1 cellular context compared by ENCODE assay signal in the genomic region with DNA sequence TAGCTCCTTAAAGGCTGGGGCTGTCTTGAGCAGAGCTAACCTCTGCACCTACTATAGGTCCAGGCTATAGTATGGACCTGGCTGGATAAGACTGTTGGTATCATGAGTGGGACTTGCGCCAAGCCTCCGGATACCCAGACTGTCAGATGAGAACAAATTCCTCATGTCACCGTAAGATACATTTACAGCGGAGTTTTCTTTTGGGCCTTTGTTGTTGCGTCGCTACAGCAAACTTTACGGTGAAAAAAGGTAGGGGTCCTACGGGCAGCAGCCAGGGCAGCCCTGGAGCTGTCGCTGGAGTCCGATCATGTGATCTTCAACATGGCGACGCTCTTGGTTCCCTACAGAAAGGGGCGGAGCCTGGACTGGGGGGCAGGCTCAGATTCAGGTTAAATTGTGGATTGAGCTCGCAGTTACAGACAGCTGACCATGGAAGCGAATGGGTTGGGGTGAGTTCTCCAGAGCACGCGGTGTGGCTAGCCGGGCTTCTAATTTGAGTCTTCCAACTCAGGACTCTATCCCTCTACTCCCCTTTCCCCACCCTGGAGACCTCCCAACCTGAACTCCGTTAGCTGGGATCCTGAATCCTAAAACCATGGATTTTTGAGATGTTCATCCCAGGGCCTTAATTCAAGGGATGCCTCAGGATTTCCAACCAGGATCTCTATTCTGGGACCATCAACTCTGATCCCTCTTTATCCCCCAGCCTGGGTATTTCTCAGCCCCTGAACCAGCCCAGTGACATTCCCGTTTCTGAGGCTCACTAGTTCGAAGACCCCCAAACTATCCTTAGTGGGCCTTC.
TF ChIP-seq lines count a peak whose summit lies in the region.

Gene UROD, plus strand, starts transcription at position 418 of the 802 bp plus-strand sequence. Its CDS starts 12 bp downstream, at position 430.

TF ChIP-seq in HepG2, 621 proteins besides CTCF, POLR2A, EP300 and RAD21 (continued from another document and continues in another):
- TF ChIP-seq TERF1 (CRISPR knock-in tag; IDR thresholded peaks at IDR 0.05) (no peak), NCOA2 (CRISPR knock-in tag; IDR thresholded peaks at IDR 0.05) (peak; percentile 36; the same call in 1 of the 2 replicates), NFE2L2 (IDR thresholded peaks at IDR 0.05; ENCODE audit: low read length) (no peak), ZNF383 (CRISPR knock-in tag; IDR thresholded peaks at IDR 0.05; ENCODE audit: borderline replicate concordance) (no peak), ARID4A (CRISPR knock-in tag; IDR thresholded peaks at IDR 0.05; ENCODE audit: borderline replicate concordance) (peak; percentile 86; the same call in 1 of the 2 replicates), KAT2B (IDR thresholded peaks at IDR 0.05; ENCODE audit: borderline replicate concordance, low read depth, low read length) (no peak), ZNF318 (CRISPR knock-in tag; IDR thresholded peaks at IDR 0.05) (no peak), ZNF552 (CRISPR knock-in tag; IDR thresholded peaks at IDR 0.05; ENCODE audit: borderline replicate concordance) (no peak), ZFY (CRISPR knock-in tag; IDR thresholded peaks at IDR 0.05) (peak; percentile 59; the same call in 1 of the 2 replicates), ZNF207 (IDR thresholded peaks at IDR 0.05; ENCODE audit: borderline replicate concordance) (no peak), CBX5 (CRISPR knock-in tag; IDR thresholded peaks at IDR 0.05; ENCODE audit: borderline replicate concordance) (peak; percentile 72; the same call in 1 of the 2 replicates), ZNF766 (CRISPR knock-in tag; IDR thresholded peaks at IDR 0.05; ENCODE audit: borderline replicate concordance) (no peak), ZNF121 (CRISPR knock-in tag; IDR thresholded peaks at IDR 0.05) (peak; percentile 53; the same call in 1 of the 2 replicates), GPN1 (CRISPR knock-in tag; IDR thresholded peaks at IDR 0.05; ENCODE audit: borderline replicate concordance) (no peak), BRD4 (CRISPR knock-in tag; IDR thresholded peaks at IDR 0.05) (no peak), ZNF704 (CRISPR knock-in tag; IDR thresholded peaks at IDR 0.05; ENCODE audit: borderline replicate concordance) (no peak), ZNF138 (CRISPR knock-in tag; IDR thresholded peaks at IDR 0.05; ENCODE audit: low read depth) (no peak), TBP (CRISPR knock-in tag; IDR thresholded peaks at IDR 0.05) (no peak), PRMT3 (CRISPR knock-in tag; IDR thresholded peaks at IDR 0.05; ENCODE audit: borderline replicate concordance, low read depth) (no peak)
- TF ChIP-seq, protein P1, sequence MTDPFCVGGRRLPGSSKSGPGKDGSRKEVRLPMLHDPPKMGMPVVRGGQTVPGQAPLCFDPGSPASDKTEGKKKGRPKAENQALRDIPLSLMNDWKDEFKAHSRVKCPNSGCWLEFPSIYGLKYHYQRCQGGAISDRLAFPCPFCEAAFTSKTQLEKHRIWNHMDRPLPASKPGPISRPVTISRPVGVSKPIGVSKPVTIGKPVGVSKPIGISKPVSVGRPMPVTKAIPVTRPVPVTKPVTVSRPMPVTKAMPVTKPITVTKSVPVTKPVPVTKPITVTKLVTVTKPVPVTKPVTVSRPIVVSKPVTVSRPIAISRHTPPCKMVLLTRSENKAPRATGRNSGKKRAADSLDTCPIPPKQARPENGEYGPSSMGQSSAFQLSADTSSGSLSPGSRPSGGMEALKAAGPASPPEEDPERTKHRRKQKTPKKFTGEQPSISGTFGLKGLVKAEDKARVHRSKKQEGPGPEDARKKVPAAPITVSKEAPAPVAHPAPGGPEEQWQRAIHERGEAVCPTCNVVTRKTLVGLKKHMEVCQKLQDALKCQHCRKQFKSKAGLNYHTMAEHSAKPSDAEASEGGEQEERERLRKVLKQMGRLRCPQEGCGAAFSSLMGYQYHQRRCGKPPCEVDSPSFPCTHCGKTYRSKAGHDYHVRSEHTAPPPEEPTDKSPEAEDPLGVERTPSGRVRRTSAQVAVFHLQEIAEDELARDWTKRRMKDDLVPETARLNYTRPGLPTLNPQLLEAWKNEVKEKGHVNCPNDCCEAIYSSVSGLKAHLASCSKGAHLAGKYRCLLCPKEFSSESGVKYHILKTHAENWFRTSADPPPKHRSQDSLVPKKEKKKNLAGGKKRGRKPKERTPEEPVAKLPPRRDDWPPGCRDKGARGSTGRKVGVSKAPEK (CRISPR knock-in tag; IDR thresholded peaks at IDR 0.05; ENCODE audit: borderline replicate concordance) = no peak
- TF ChIP-seq, protein P2, sequence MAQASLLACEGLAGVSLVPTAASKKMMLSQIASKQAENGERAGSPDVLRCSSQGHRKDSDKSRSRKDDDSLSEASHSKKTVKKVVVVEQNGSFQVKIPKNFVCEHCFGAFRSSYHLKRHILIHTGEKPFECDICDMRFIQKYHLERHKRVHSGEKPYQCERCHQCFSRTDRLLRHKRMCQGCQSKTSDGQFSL (CRISPR knock-in tag; IDR thresholded peaks at IDR 0.05) = no peak
- TF ChIP-seq, protein P3, sequence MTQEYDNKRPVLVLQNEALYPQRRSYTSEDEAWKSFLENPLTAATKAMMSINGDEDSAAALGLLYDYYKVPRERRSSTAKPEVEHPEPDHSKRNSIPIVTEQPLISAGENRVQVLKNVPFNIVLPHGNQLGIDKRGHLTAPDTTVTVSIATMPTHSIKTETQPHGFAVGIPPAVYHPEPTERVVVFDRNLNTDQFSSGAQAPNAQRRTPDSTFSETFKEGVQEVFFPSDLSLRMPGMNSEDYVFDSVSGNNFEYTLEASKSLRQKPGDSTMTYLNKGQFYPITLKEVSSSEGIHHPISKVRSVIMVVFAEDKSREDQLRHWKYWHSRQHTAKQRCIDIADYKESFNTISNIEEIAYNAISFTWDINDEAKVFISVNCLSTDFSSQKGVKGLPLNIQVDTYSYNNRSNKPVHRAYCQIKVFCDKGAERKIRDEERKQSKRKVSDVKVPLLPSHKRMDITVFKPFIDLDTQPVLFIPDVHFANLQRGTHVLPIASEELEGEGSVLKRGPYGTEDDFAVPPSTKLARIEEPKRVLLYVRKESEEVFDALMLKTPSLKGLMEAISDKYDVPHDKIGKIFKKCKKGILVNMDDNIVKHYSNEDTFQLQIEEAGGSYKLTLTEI (CRISPR knock-in tag; conservative IDR thresholded peaks at IDR 0.05) = no peak
